ENCODE assay signal across 24 cellular contexts in the genomic region with DNA sequence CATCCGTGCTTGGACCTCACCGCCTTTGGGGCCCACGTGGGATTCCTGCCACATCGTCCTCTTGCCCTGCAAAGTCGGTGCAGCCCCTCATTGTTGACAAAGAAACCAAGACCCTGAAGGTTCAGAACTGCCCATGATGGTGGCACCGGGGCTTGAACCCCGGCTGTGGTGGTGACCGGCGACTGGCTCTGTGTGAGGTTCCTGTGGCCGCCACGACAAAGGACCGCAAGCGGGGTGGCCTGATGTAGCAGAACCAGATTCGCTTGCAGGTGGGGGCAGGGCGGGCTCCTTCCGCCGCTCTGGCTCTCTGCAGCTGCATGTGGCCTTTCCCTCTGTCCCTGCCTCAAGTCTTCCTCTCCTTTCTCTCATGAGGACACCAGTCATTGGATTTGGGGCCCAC. TPM values are rescaled to one million over a fixed set of nuclear protein-coding genes. Genes with fewer than 3 reads are reported as not detected.
"Had no signal": no experiment of that assay in that cellular context is flagged by ENCODE, and none has a peak within 500 bp of the region (broad histone marks: within the 10 kb centered on the region; RNA-seq: fewer than 3 reads in every experiment).

No MANE protein-coding gene starts in this region.

- H3K4me3 ChIP-seq: PC-9 had no signal

- H3K4me2 ChIP-seq: PC-9 had no signal

- H3K27ac ChIP-seq: PC-9 had no signal

- ATAC-seq: activated CD8-positive, alpha-beta T cell treated with anti-CD3 and anti-CD28 coated beads, Interleukin-2, amount 10 ng/mL, durations not matched to agents 7 days and 5 days; activated naive CD8-positive, alpha-beta T cell treated with anti-CD3 and anti-CD28 coated beads, Interleukin-2, amount 50 U/mL, for 24 hours; T-helper 17 cell had no signal

- FAIRE-seq: astrocyte had no signal

- DNase-seq: activated B cell treated with CpG ODN at 0.5 μM for 24 hours; activated CD4-positive, alpha-beta T cell treated with anti-CD3 and anti-CD28 coated beads for 1 hour; activated CD4-positive, alpha-beta T cell treated with anti-CD3 and anti-CD28 coated beads, Interleukin-2, amount 10 ng/mL, durations not matched to agents 24 days and 14 days; activated CD8-positive, alpha-beta memory T cell treated with anti-CD3 and anti-CD28 coated beads, Interleukin-2, amount 50 U/mL, for 48 hours; activated CD8-positive, alpha-beta T cell treated with anti-CD3 and anti-CD28 coated beads, Interleukin-2, amount 10 ng/mL, durations not matched to agents 7 days and 5 days; activated effector memory CD4-positive, alpha-beta T cell treated with Interleukin-2 at 50 U/mL for 16 hours; activated naive CD4-positive, alpha-beta T cell; activated naive CD8-positive, alpha-beta T cell treated with anti-CD3 and anti-CD28 coated beads, Interleukin-2, amount 50 U/mL, for 24 hours; activated T-cell treated with anti-CD3 and anti-CD28 coated beads, Interleukin-2, amount 50 U/mL, for 1 hour; amygdala; Karpas-422; MM.1S; NCI-H1105; NCI-H1436; NCI-H1694 treated with DMSO at 0.1 percent for 48 hours; NCI-H2029 treated with DMSO at 0.1 percent for 48 hours; NCI-H345; NCI-H510A; NCI-H69; NK-92 treated with Interleukin-12 subunit alpha and Interleukin-12 subunit beta, amount 100 ng/mL, for 24 hours; PC-9; SIG-M5; T-helper 17 cell had no signal

- H2AFZ ChIP-seq: PC-9 had no signal

RNA-seq across cellular contexts. Expression of gene NTSR1, which starts 37.6 kb away (rescaled TPM):
- total RNA-seq: activated B cell treated with CpG ODN at 0.5 μM for 24 hours; activated CD4-positive, alpha-beta T cell treated with anti-CD3 and anti-CD28 coated beads, Interleukin-2, amount 10 ng/mL, durations not matched to agents 24 days and 14 days had no signal
